In the genomic region with DNA sequence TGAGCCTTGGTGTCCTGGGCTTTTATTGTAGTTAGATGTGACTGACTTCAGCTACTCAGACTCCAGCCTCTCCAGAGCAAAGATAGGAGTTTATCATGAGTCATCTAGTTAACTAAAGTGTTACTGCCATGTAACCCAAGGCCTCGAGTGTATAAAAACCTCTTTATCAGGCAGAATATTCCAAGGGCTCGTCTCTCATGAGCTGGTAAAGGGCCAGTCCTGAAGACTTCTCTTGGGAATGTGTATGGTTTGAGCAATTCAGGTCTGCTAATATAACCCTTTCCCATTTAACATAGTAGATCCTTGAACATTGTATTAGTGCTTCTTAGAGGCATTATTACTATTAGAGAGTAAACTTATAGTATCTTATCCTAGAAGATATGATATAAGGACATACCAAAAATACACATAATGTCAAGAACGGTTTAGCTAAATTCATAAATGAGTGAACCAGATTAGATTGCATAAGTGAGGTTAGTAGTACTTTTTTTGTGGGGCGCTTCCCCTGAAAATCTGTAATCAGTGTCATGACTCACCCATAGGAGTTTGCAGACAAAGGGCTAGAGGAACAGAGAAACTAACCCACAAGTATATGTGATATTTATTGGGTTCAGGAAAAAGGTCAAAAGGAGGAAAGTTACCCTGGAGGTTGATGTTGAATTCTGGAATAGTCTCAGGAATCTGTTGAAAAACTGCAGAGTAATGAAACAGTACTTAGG, we compare ENCODE assay signal across 8 cellular contexts. TPM values are rescaled to one million over a fixed set of nuclear protein-coding genes. Genes with fewer than 3 reads are reported as not detected.
DNase-seq lines count a peak whose midpoint lies in the region; ATAC-seq, FAIRE-seq and TF ChIP-seq lines count a peak whose summit lies in the region.

No MANE protein-coding gene starts in this region.

- peak; percentile 96 for FAIRE-seq in keratinocyte (lab: Jason Lieb, UNC)

- H3K4me1 ChIP-seq in keratinocyte (ENCODE audit: control insufficient read depth, extremely low read depth, insufficient read depth, low read length): peaks cover 57% of the 10 kb centered on the region
- peaks cover 0 to 3% of the 10 kb centered on the region in 2 donors for H3K4me1 ChIP-seq in thyroid gland

- peak; percentile 18 to 36 for DNase-seq in AML-193 (lab: John Stamatoyannopoulos, UW)
- DNase-seq in H4 (ENCODE audit: low spot score): peak; percentile 53
- no peak for DNase-seq in keratinocyte (ENCODE audit: low read depth, low spot score)
- DNase-seq in thyroid gland: no peak
- no peak for DNase-seq in hepatic stellate cell (ENCODE audit: low spot score)
- no peak for DNase-seq in nucleus accumbens (lab: John Stamatoyannopoulos, UW)

- WGBS in thyroid gland, 2 donors: 78 to 81% methylated on average over 4 of the region's 4 CpGs

- H3K79me2 ChIP-seq in keratinocyte (ENCODE audit: control insufficient read depth, insufficient read depth, low read length): peaks cover 71% of the 10 kb centered on the region

- dilution Hi-C loops in keratinocyte (cut with MboI; ENCODE audit: extremely low pct_ligation_motif_present, low sequenced_read_pairs): no loop called here

- H3K9me3 ChIP-seq in keratinocyte (ENCODE audit: control insufficient read depth, low read depth, low read length) (no peaks in the 10 kb centered on the region), thyroid gland (no peaks in the 10 kb centered on the region)

- H3K27ac ChIP-seq in keratinocyte (ENCODE audit: control insufficient read depth, insufficient read depth, low read length): peak overlapping the region; percentile 99
- no peak overlapping the region for H3K27ac ChIP-seq in thyroid gland

- no peaks in the 10 kb centered on the region for H4K20me1 ChIP-seq in keratinocyte (ENCODE audit: control insufficient read depth, extremely low read depth, insufficient read depth, low read length)

- H3K9me1 ChIP-seq in keratinocyte (ENCODE audit: control insufficient read depth, extremely low read depth, insufficient read depth, low read length): no peaks in the 10 kb centered on the region

- H3K4me2 ChIP-seq in keratinocyte (ENCODE audit: control insufficient read depth, extremely low read depth, insufficient read depth, low read depth, low read length): peak overlapping the region; percentile 86

- ATAC-seq in SK-N-SH treated with all-trans-retinoic acid at 6 μM for 48 hours (peak; percentile 75), GM18858 (IDR thresholded peaks at IDR 0.05; ENCODE audit: unreplicated experiment) (no peak)

- H3K36me3 ChIP-seq in keratinocyte (ENCODE audit: control insufficient read depth in 2 of 2, extremely low read depth in 1 of 2, insufficient read depth in 2 of 2, low read length in 2 of 2): no peaks in the 10 kb centered on the region
- H3K36me3 ChIP-seq in thyroid gland: no peaks in the 10 kb centered on the region

- TF ChIP-seq CTCF in keratinocyte (optimal IDR thresholded peaks at IDR 0.05 in 1 of 3, IDR thresholded peaks at IDR 0.05 in 1 of 3, conservative IDR thresholded peaks at IDR 0.05 in 1 of 3; ENCODE audit: extremely low read depth in 1 of 3, insufficient read depth in 2 of 3, low read length in 3 of 3): no peak
- TF ChIP-seq CTCF in thyroid gland (IDR thresholded peaks at IDR 0.05): no peak

- intact Hi-C loops in thyroid gland (cut with DNase I): no loop called here

- TF ChIP-seq POLR2A in thyroid gland (IDR thresholded peaks at IDR 0.05): no peak

- H3K27me3 ChIP-seq in keratinocyte (ENCODE audit: control insufficient read depth, extremely low read depth, insufficient read depth, low read length): no peaks in the 10 kb centered on the region
- no peaks in the 10 kb centered on the region for H3K27me3 ChIP-seq in thyroid gland

- H3K9ac ChIP-seq in keratinocyte (ENCODE audit: control insufficient read depth, extremely low read depth, insufficient read depth, low read length): peak overlapping the region; percentile 76

- H3K4me3 ChIP-seq in keratinocyte (ENCODE audit: control insufficient read depth in 2 of 3, extremely low read depth in 1 of 3, insufficient read depth in 2 of 3, low read depth in 1 of 3, low read length in 3 of 3) (peak overlapping the region in 2 of 3 experiments; percentile 40 to 43), thyroid gland (replicated peaks in 1 of 3) (no peak overlapping the region)

- no peak overlapping the region for H2AFZ ChIP-seq in keratinocyte (ENCODE audit: control insufficient read depth, low read length)

TF ChIP-seq in SK-N-SH treated with all-trans-retinoic acid at 6 μM for 48 hours, 23 proteins besides CTCF, POLR2A, EP300 and RAD21:
- TF ChIP-seq ZFP3 (CRISPR knock-in tag; IDR thresholded peaks at IDR 0.05): peak; percentile 83; the same call in 1 of the 2 replicates
- TF ChIP-seq OSR1 (CRISPR knock-in tag; IDR thresholded peaks at IDR 0.05): no peak

RNA-seq across cellular contexts. Expression of a gene that starts 16.0 kb away (rescaled TPM):
- total RNA-seq in H4 (2014; rRNA removed; shearing (Covaris generic)): 58.6 and 67.1 TPM in 2 replicates
- 87.6 to 144 TPM (median 99.7 TPM) in 3 replicates for polyA plus RNA-seq in keratinocyte
- polyA plus RNA-seq in keratinocyte (2011; ENCODE audit: low read depth): 39.1 TPM
- polyA plus RNA-seq in keratinocyte (2011; cell fraction: cytosol; rRNA removed): 37.0 and 60.3 TPM in 2 replicates
- 124 and 141 TPM in 2 replicates for polyA plus RNA-seq in keratinocyte (2011; cell fraction: nucleus; rRNA removed)
- 54.9 and 70.3 TPM in 2 replicates for polyA plus RNA-seq in keratinocyte (2012; ENCODE audit: low replicate concordance)
- 179 to 186 TPM (median 184 TPM) in 3 replicates for polyA minus RNA-seq in keratinocyte
- polyA minus RNA-seq in keratinocyte (2011; cell fraction: cytosol; rRNA and poly(A)+ RNA removed): 57.2 TPM
- 150 and 256 TPM in 2 replicates for polyA minus RNA-seq in keratinocyte (2011; cell fraction: nucleus; rRNA and poly(A)+ RNA removed)
- total RNA-seq in thyroid gland: 10 to 100 TPM; 22.2 to 32.8 (median 30.5) TPM

Comparison
In these comparisons a context has a peak if more than half of its experiments do, and no peak if none do; other contexts are left out.
1. DNase-seq: peak in AML-193 (2 of 2) and H4 (single experiment); none in keratinocyte (single experiment), thyroid gland (0 of 2), hepatic stellate cell (single experiment) and nucleus accumbens (0 of 56).
2. H3K4me3 ChIP-seq: peak in keratinocyte (2 of 3); none in thyroid gland (0 of 3).